Comparison of ENCODE assay signal across 8 cellular contexts in the genomic region with DNA sequence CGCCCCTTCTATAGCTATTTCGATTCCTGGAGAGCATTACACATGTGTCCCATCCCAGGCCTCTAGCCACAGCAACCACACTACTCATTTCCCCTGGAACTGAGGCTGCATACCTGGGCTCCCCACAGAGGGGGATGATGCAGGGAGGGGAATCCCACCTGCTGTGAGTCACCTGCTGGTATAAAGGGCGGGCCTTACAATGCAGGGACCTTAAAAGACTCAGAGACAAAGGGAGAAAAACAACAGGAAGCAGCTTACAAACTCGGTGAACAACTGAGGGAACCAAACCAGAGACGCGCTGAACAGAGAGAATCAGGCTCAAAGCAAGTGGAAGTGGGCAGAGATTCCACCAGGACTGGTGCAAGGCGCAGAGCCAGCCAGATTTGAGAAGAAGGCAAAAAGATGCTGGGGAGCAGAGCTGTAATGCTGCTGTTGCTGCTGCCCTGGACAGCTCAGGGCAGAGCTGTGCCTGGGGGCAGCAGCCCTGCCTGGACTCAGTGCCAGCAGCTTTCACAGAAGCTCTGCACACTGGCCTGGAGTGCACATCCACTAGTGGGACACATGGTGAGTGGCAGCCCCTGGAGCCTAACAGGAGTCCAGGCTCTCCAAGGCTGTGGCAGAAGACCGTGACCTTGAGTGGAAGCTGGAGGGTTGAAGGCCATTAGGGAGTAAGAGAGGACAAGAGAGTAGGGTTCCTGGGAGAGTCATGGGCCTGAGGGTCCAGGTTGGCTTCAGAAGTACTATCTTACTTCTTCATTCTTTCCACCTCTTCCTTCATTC. TPM values are rescaled to one million over a fixed set of nuclear protein-coding genes. Genes with fewer than 3 reads are reported as not detected.
A peak's percentile ranks its signal among the peaks of the same experiment; 100 is the strongest.
DNase-seq lines count a peak whose midpoint lies in the region; ATAC-seq and TF ChIP-seq lines count a peak whose summit lies in the region.

IL23A (plus strand) TSS at position 242 of the 780 bp plus-strand sequence; CDS start at position 403, 161 bp downstream.

- peaks cover 1% of the 10 kb centered on the region for H3K36me3 ChIP-seq in kidney epithelial cell (ENCODE audit: control insufficient read depth, insufficient read depth, low read length)

- no peak within 1 kb of the TSS for H3K4me3 ChIP-seq in kidney epithelial cell (ENCODE audit: low read depth, low read length)
- H3K4me3 ChIP-seq in right cardiac atrium (ENCODE audit: low read length), result no peak within 1 kb of the TSS

- no peaks in the 10 kb centered on the region for H3K9me3 ChIP-seq in right cardiac atrium (ENCODE audit: control insufficient read depth, low read length)

- DNase-seq in NCI-H226 (peak; percentile 45), kidney epithelial cell (ENCODE audit: low read depth) (peak; percentile 79), DMS79 (lab: John Stamatoyannopoulos, UW) (no peak), right cardiac atrium (no peak), SK-N-DZ (ENCODE audit: low spot score) (no peak)
- DNase-seq in activated T-cell treated with anti-CD3 and anti-CD28 coated beads, Interleukin-2, amount 50 U/mL, for 48 hours, result peak; percentile 88 to 90
- peak; percentile 88 for DNase-seq in stimulated activated naive CD8-positive, alpha-beta T cell treated with anti-CD3 and anti-CD28 coated beads, Interleukin-15, Interleukin-2, amounts not matched to agents 100 U/mL and 50 U/mL, for 24 hours

- H3K4me1 ChIP-seq in right cardiac atrium (ENCODE audit: control insufficient read depth, insufficient read depth, low read length), result no peaks in the 10 kb centered on the region

- intact Hi-C loops in right cardiac atrium (cut with DNase I), result loop anchor here in 1 of 4 donors (10.0 kb wide), 1 partner anchor 126 kb away; the partner anchor contains the start of gene SPRYD4

- no peak within 1 kb of the TSS for H3K27ac ChIP-seq in right cardiac atrium (ENCODE audit: low read length)

- ATAC-seq in GM18907 (IDR thresholded peaks at IDR 0.05; ENCODE audit: unreplicated experiment) (peak; percentile 46), right cardiac atrium (no peak)
- ATAC-seq in stimulated activated naive CD8-positive, alpha-beta T cell treated with anti-CD3 and anti-CD28 coated beads, Interleukin-15, Interleukin-2, amounts not matched to agents 100 U/mL and 50 U/mL, for 24 hours, result peak; percentile 87

- WGBS in right cardiac atrium, result 39% methylated on average over 8 of the region's 8 CpGs

- TF ChIP-seq CTCF in kidney epithelial cell (IDR thresholded peaks at IDR 0.05; ENCODE audit: insufficient read depth, low read length, poor library complexity, severe bottlenecking), result no peak

- H3K27me3 ChIP-seq in kidney epithelial cell (ENCODE audit: control insufficient read depth, insufficient read depth, low read length) (no peaks in the 10 kb centered on the region), right cardiac atrium (ENCODE audit: control insufficient read depth, insufficient read depth) (no peaks in the 10 kb centered on the region)

RNA-seq across cellular contexts. Expression of gene IL23A, which starts in this region (rescaled TPM):
- total RNA-seq in kidney epithelial cell (30.9 and 33.6 TPM in 2 replicates), right cardiac atrium (not detected)
- polyA plus RNA-seq in right cardiac atrium, result 0.32 TPM
- 0.53 and 0.96 TPM in 2 replicates for polyA plus RNA-seq in SK-N-DZ (2014; cell fraction: cytosol; rRNA removed)
- 2.4 TPM in 1 of 2 replicates, not detected in the other for polyA plus RNA-seq in SK-N-DZ (2014; cell fraction: nucleus; rRNA removed)

Comparison
In these comparisons a context has a peak if more than half of its experiments do, and no peak if none do; other contexts are left out.
1. RNA of gene IL23A (total RNA-seq): 30.9 to 33.6 TPM in kidney epithelial cell; not detected in right cardiac atrium; every median in the first group is over 10 times any median in the second.
2. ATAC-seq: peak in GM18907 (single experiment) and stimulated activated naive CD8-positive, alpha-beta T cell treated with anti-CD3 and anti-CD28 coated beads, Interleukin-15, Interleukin-2, amounts not matched to agents 100 U/mL and 50 U/mL, for 24 hours (single experiment); none in right cardiac atrium (0 of 2).
3. DNase-seq: peak in NCI-H226 (single experiment), activated T-cell treated with anti-CD3 and anti-CD28 coated beads, Interleukin-2, amount 50 U/mL, for 48 hours (2 of 2), kidney epithelial cell (single experiment) and stimulated activated naive CD8-positive, alpha-beta T cell treated with anti-CD3 and anti-CD28 coated beads, Interleukin-15, Interleukin-2, amounts not matched to agents 100 U/mL and 50 U/mL, for 24 hours (single experiment); none in DMS79 (single experiment), right cardiac atrium (0 of 3) and SK-N-DZ (single experiment).